ENCODE assay signal across 13 cellular contexts in genomic region chr7:92622680-92623079, GRCh38. TPM values are rescaled to one million over a fixed set of nuclear protein-coding genes. Genes with fewer than 3 reads are reported as not detected.
DNase-seq lines count a peak whose midpoint lies in the region; ATAC-seq, FAIRE-seq and TF ChIP-seq lines count a peak whose summit lies in the region.
"Had no signal": no experiment of that assay in that cellular context is flagged by ENCODE, and none has a peak within 500 bp of the region (broad histone marks: within the 10 kb centered on the region; RNA-seq: fewer than 3 reads in every experiment).

No MANE protein-coding gene starts in this region.

- TF ChIP-seq CTCF in SK-N-SH (IDR thresholded peaks at IDR 0.05) (no peak), Panc1 (IDR thresholded peaks at IDR 0.05) (no peak), keratinocyte (optimal IDR thresholded peaks at IDR 0.05 in 1 of 3, IDR thresholded peaks at IDR 0.05 in 1 of 3, conservative IDR thresholded peaks at IDR 0.05 in 1 of 3; ENCODE audit: extremely low read depth in 1 of 3, insufficient read depth in 2 of 3, low read length in 3 of 3) (no peak)

- peaks cover 91% of the 10 kb centered on the region for H3K79me2 ChIP-seq in SK-N-SH (ENCODE audit: insufficient read depth)
- H3K79me2 ChIP-seq in keratinocyte (ENCODE audit: control insufficient read depth, insufficient read depth, low read length) = peaks cover 56% of the 10 kb centered on the region

- H3F3A ChIP-seq in SK-N-SH (replicated peaks; ENCODE audit: insufficient read depth) = peaks cover 34% of the 10 kb centered on the region

- H3K9ac ChIP-seq in SK-N-SH = no peak overlapping the region
- peak overlapping the region; percentile 47 for H3K9ac ChIP-seq in keratinocyte (ENCODE audit: control insufficient read depth, extremely low read depth, insufficient read depth, low read length)

- H4K20me1 ChIP-seq in SK-N-SH (ENCODE audit: insufficient read depth) = no peaks in the 10 kb centered on the region
- no peaks in the 10 kb centered on the region for H4K20me1 ChIP-seq in keratinocyte (ENCODE audit: control insufficient read depth, extremely low read depth, insufficient read depth, low read length)

- no TSS peak for BruUV-seq in Panc1 (replicated peaks; lab: Mats Ljungman, UMichigan)

- H3K4me2 ChIP-seq in SK-N-SH (no peak overlapping the region), keratinocyte (ENCODE audit: control insufficient read depth, extremely low read depth, insufficient read depth, low read depth, low read length) (peak overlapping the region; percentile 71)

- no peak for DNase-seq in SK-N-SH
- DNase-seq in Panc1 (ENCODE audit: low read depth, low spot score) = no peak
- DNase-seq in keratinocyte (ENCODE audit: low read depth, low spot score) = no peak
- no peak for DNase-seq in DMS114 treated with DMSO at 0.1 percent for 48 hours (lab: John Stamatoyannopoulos, UW; ENCODE audit: unreplicated experiment)
- no peak for DNase-seq in GM19238 (ENCODE audit: insufficient read length, low spot score)
- no peak for DNase-seq in NCI-H146 (lab: John Stamatoyannopoulos, UW)
- DNase-seq: anterior cingulate cortex, mesendoderm, NCI-H226, upper lobe of left lung had no signal

- FAIRE-seq in keratinocyte (lab: Jason Lieb, UNC) = no peak

- in situ Hi-C loops in Panc1 (cut with HindIII; ENCODE audit: low pct_unique_long_range_greater_than_20kb, low sequenced_read_pairs) = no loop called here

- TF ChIP-seq EP300 in SK-N-SH (IDR thresholded peaks at IDR 0.05; ENCODE audit: borderline replicate concordance in 1 of 2, low read depth in 1 of 2, low read length in 1 of 2) = no peak

- dilution Hi-C loops in keratinocyte (cut with MboI; ENCODE audit: extremely low pct_ligation_motif_present, low sequenced_read_pairs) = no loop called here

- 90% methylated on average over 3 of the region's 3 CpGs for WGBS in SK-N-SH (ENCODE audit: low lambda C conversion rate)

- CTCF ChIA-PET in SK-N-SH (lab: Yijun Ruan, JAX) = interaction anchor here (0.7 to 9.4 kb wide), 8 partner anchors 10 to 421 kb away, joined by 3 to 96 read pairs (median 17); no protein-coding TSS in a partner anchor
- CTCF ChIA-PET in Panc1 (lab: Charles Lee) = no interaction called here

- no peak for TF ChIP-seq RAD21 in SK-N-SH (IDR thresholded peaks at IDR 0.05; ENCODE audit: low read length)

- H3K4me1 ChIP-seq in SK-N-SH (ENCODE audit: control insufficient read depth in 1 of 2, insufficient read depth in 2 of 2, low read depth in 1 of 2, low read length in 1 of 2) = peaks cover 9 to 33% of the 10 kb centered on the region in 2 experiments
- H3K4me1 ChIP-seq in Panc1 (ENCODE audit: control insufficient read depth, insufficient read depth, low read length) = peaks cover 28% of the 10 kb centered on the region
- H3K4me1 ChIP-seq in keratinocyte (ENCODE audit: control insufficient read depth, extremely low read depth, insufficient read depth, low read length) = peaks cover 51% of the 10 kb centered on the region

- H3K9me3 ChIP-seq in SK-N-SH (no peaks in the 10 kb centered on the region), Panc1 (ENCODE audit: control insufficient read depth, insufficient read depth, low read depth, low read length) (peaks cover 15% of the 10 kb centered on the region; the same call in 1 of the 2 replicates), keratinocyte (ENCODE audit: control insufficient read depth, low read depth, low read length) (no peaks in the 10 kb centered on the region)
- H3K9me3 ChIP-seq: upper lobe of left lung had no signal

- no peak overlapping the region for H2AFZ ChIP-seq in SK-N-SH (ENCODE audit: low read depth)
- H2AFZ ChIP-seq in keratinocyte (ENCODE audit: control insufficient read depth, low read length) = no peak overlapping the region

- POLR2A ChIA-PET in SK-N-SH (lab: Yijun Ruan, JAX) (no interaction called here), Panc1 (lab: Charles Lee) (interaction anchor here (0.6 kb wide), 1 partner anchor 61 kb away, joined by 10 read pairs; no protein-coding TSS in a partner anchor)

- no peaks in the 10 kb centered on the region for H3K27me3 ChIP-seq in SK-N-SH (ENCODE audit: insufficient read depth)
- H3K27me3 ChIP-seq in Panc1 (ENCODE audit: control insufficient read depth, insufficient read depth, low read length) = no peaks in the 10 kb centered on the region
- H3K27me3 ChIP-seq in keratinocyte (ENCODE audit: control insufficient read depth, extremely low read depth, insufficient read depth, low read length) = no peaks in the 10 kb centered on the region
- H3K27me3 ChIP-seq: upper lobe of left lung had no signal

- H3K36me3 ChIP-seq in SK-N-SH (replicated peaks in 1 of 2; ENCODE audit: control insufficient read depth in 1 of 2, insufficient read depth in 2 of 2, low read length in 1 of 2) (peaks cover 52 to 68% of the 10 kb centered on the region in 2 experiments), Panc1 (ENCODE audit: control insufficient read depth, insufficient read depth, low read length) (peaks cover 4% of the 10 kb centered on the region; the same call in 1 of the 2 replicates), keratinocyte (ENCODE audit: control insufficient read depth in 2 of 2, extremely low read depth in 1 of 2, insufficient read depth in 2 of 2, low read length in 2 of 2) (peaks cover 7 to 24% of the 10 kb centered on the region in 2 experiments)

- no peak for ATAC-seq in SK-N-SH treated with all-trans-retinoic acid at 6 μM for 48 hours
- ATAC-seq in GM18907 (IDR thresholded peaks at IDR 0.05; ENCODE audit: unreplicated experiment) = peak; percentile 12
- no peak for ATAC-seq in Panc1

- H3K27ac ChIP-seq in SK-N-SH (ENCODE audit: low read depth in 2 of 2, low read length in 1 of 2) (peak overlapping the region; percentile 81 to 83), Panc1 (ENCODE audit: low read length) (peak overlapping the region; percentile 80), keratinocyte (ENCODE audit: control insufficient read depth, insufficient read depth, low read length) (peak overlapping the region; percentile 93)
- H3K27ac ChIP-seq: 22Rv1, upper lobe of left lung had no signal

- no peaks in the 10 kb centered on the region for H3K9me2 ChIP-seq in SK-N-SH

- intact Hi-C loops in Panc1 (cut with micrococcal nuclease; ENCODE audit: unreplicated experiment) = loop anchor here (5.0 kb wide), 1 partner anchor 75 kb away; no protein-coding TSS in a partner anchor

- H3K4me3 ChIP-seq in SK-N-SH (ENCODE audit: low read depth in 2 of 2, low read length in 1 of 2) (no peak overlapping the region; a peak in 1 of 4 replicates), Panc1 (ENCODE audit: low read depth in 2 of 2, low read length in 2 of 2) (no peak overlapping the region), keratinocyte (ENCODE audit: control insufficient read depth in 2 of 3, extremely low read depth in 1 of 3, insufficient read depth in 2 of 3, low read depth in 1 of 3, low read length in 3 of 3) (peak overlapping the region in 1 of 3 experiments; percentile 19)
- H3K4me3 ChIP-seq: upper lobe of left lung had no signal

- no peaks in the 10 kb centered on the region for H3K9me1 ChIP-seq in keratinocyte (ENCODE audit: control insufficient read depth, extremely low read depth, insufficient read depth, low read length)

TF ChIP-seq in SK-N-SH, 30 proteins besides CTCF, POLR2A, EP300 and RAD21 (continues in another document):
- TF ChIP-seq, protein P1, sequence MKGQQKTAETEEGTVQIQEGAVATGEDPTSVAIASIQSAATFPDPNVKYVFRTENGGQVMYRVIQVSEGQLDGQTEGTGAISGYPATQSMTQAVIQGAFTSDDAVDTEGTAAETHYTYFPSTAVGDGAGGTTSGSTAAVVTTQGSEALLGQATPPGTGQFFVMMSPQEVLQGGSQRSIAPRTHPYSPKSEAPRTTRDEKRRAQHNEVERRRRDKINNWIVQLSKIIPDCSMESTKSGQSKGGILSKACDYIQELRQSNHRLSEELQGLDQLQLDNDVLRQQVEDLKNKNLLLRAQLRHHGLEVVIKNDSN (IDR thresholded peaks at IDR 0.05; ENCODE audit: borderline replicate concordance, low read depth) = no peak
- TF ChIP-seq TAF1 (IDR thresholded peaks at IDR 0.05; ENCODE audit: borderline replicate concordance, low read depth, low read length) (no peak), SMC3 (IDR thresholded peaks at IDR 0.05; ENCODE audit: low read depth, low read length) (no peak), MEF2A (IDR thresholded peaks at IDR 0.05; ENCODE audit: borderline replicate concordance, low read depth) (no peak)

TF ChIP-seq in SK-N-SH treated with all-trans-retinoic acid at 6 μM for 48 hours, 23 proteins besides CTCF, POLR2A, EP300 and RAD21 (continues in another document):
- no peak for TF ChIP-seq GLIS3 (CRISPR knock-in tag; IDR thresholded peaks at IDR 0.05)
- no peak for TF ChIP-seq PATZ1 (CRISPR knock-in tag; IDR thresholded peaks at IDR 0.05; ENCODE audit: borderline replicate concordance)
- TF ChIP-seq PPARA (CRISPR knock-in tag; IDR thresholded peaks at IDR 0.05; ENCODE audit: borderline replicate concordance) = no peak
- no peak for TF ChIP-seq ZNF70 (CRISPR knock-in tag; IDR thresholded peaks at IDR 0.05)
- TF ChIP-seq ARNTL (CRISPR knock-in tag; IDR thresholded peaks at IDR 0.05; ENCODE audit: borderline replicate concordance, low read depth) = no peak

RNA-seq across cellular contexts. Expression of gene FAM133B, which starts 32.5 kb away (rescaled TPM):
- 13.8 and 16.3 TPM in 2 replicates for polyA plus RNA-seq in SK-N-SH (2012; rRNA removed)
- polyA plus RNA-seq in SK-N-SH (2012; cell fraction: cytosol; rRNA removed) = 14.7 and 21.1 TPM in 2 replicates
- polyA plus RNA-seq in SK-N-SH (2012; cell fraction: nucleus; rRNA removed) = 13.0 and 33.6 TPM in 2 replicates
- total RNA-seq in Panc1 (2021; ENCODE audit: unreplicated experiment) = 27.7 TPM
- 20.2 TPM for polyA plus RNA-seq in Panc1 (2012; ENCODE audit: insufficient read length)
- polyA plus RNA-seq in keratinocyte = 12.4 to 24.0 TPM (median 17.3 TPM) in 3 replicates
- 108 TPM for polyA plus RNA-seq in keratinocyte (2011; ENCODE audit: low read depth)
- 9.4 and 13.4 TPM in 2 replicates for polyA plus RNA-seq in keratinocyte (2011; cell fraction: cytosol; rRNA removed)
- polyA plus RNA-seq in keratinocyte (2011; cell fraction: nucleus; rRNA removed) = 14.8 and 21.7 TPM in 2 replicates
- 17.9 and 20.4 TPM in 2 replicates for polyA plus RNA-seq in keratinocyte (2012; ENCODE audit: low replicate concordance)
- polyA minus RNA-seq in keratinocyte = 1.3 to 11.4 TPM (median 3.8 TPM) in 3 replicates
- 6.5 TPM for polyA minus RNA-seq in keratinocyte (2011; cell fraction: cytosol; rRNA and poly(A)+ RNA removed)
- 8.1 and 19.2 TPM in 2 replicates for polyA minus RNA-seq in keratinocyte (2011; cell fraction: nucleus; rRNA and poly(A)+ RNA removed)
